28 cellular contexts compared by ENCODE assay signal in genomic region chr15:45759910-45760309, GRCh38.
"Had no signal": no experiment of that assay in that cellular context is flagged by ENCODE, and none has a peak within 500 bp of the region (broad histone marks: within the 10 kb centered on the region; RNA-seq: fewer than 3 reads in every experiment).

No MANE protein-coding gene starts in this region.

- ATAC-seq: activated naive CD4-positive, alpha-beta T cell treated with anti-CD3 and anti-CD28 coated beads, Interleukin-2, amount 50 U/mL, for 72 hours; activated naive CD8-positive, alpha-beta T cell treated with anti-CD3 and anti-CD28 coated beads, Interleukin-2, amount 50 U/mL, for 24 hours; activated T-cell treated with anti-CD3 and anti-CD28 coated beads, Interleukin-2, amount 50 U/mL, for 4 hours; body of pancreas; PC-3; WTC11 had no signal

- H3K4me3 ChIP-seq: ascending aorta, body of pancreas, MG63, SJSA1 had no signal

- H3K9me3 ChIP-seq: ascending aorta, body of pancreas, MG63, SJSA1 had no signal

- H3K4me1 Mint-ChIP-seq: activated CD4-positive, alpha-beta T cell treated with anti-CD3 and anti-CD28 coated beads, Interleukin-2, amount 10 ng/mL, durations not matched to agents 7 days and 5 days; activated naive CD8-positive, alpha-beta T cell treated with anti-CD3 and anti-CD28 coated beads, Interleukin-2, amount 50 U/mL, for 24 hours had no signal

- H3K4me1 ChIP-seq: ascending aorta, body of pancreas, SJSA1 had no signal

- H3K4me3 Mint-ChIP-seq: activated CD4-positive, alpha-beta memory T cell treated with anti-CD3 and anti-CD28 coated beads for 36 hours; activated CD4-positive, alpha-beta T cell treated with anti-CD3 and anti-CD28 coated beads, Interleukin-2, amount 10 ng/mL, durations not matched to agents 7 days and 5 days; activated naive CD8-positive, alpha-beta T cell treated with anti-CD3 and anti-CD28 coated beads, Interleukin-2, amount 50 U/mL, for 24 hours; activated T-cell treated with anti-CD3 and anti-CD28 coated beads, Interleukin-2, amount 50 U/mL, for 4 hours; T-helper 1 cell treated with Interleukin-12 subunit alpha and Interleukin-12 subunit beta and Interleukin-4 antibody, amounts not matched to agents 30 μg/mL and 1 μg/mL, for 36 hours; WTC11 had no signal

- H3K27ac Mint-ChIP-seq: activated CD4-positive, alpha-beta memory T cell treated with anti-CD3 and anti-CD28 coated beads for 36 hours; activated CD4-positive, alpha-beta T cell treated with anti-CD3 and anti-CD28 coated beads, Interleukin-2, amount 10 ng/mL, durations not matched to agents 7 days and 5 days; activated naive CD4-positive, alpha-beta T cell treated with anti-CD3 and anti-CD28 coated beads, Interleukin-2, amount 50 U/mL, for 72 hours; activated naive CD8-positive, alpha-beta T cell treated with anti-CD3 and anti-CD28 coated beads, Interleukin-2, amount 50 U/mL, for 24 hours; T-helper 1 cell treated with Interleukin-12 subunit alpha and Interleukin-12 subunit beta and Interleukin-4 antibody, amounts not matched to agents 30 μg/mL and 1 μg/mL, for 36 hours; WTC11 had no signal

- FAIRE-seq: bronchial epithelial cell, RCC 7860 had no signal

- H3K27ac ChIP-seq: ascending aorta, body of pancreas, SJSA1 had no signal

- H3K9me3 Mint-ChIP-seq: activated CD4-positive, alpha-beta memory T cell treated with anti-CD3 and anti-CD28 coated beads for 36 hours; activated CD4-positive, alpha-beta T cell treated with anti-CD3 and anti-CD28 coated beads, Interleukin-2, amount 10 ng/mL, durations not matched to agents 7 days and 5 days; activated naive CD4-positive, alpha-beta T cell treated with anti-CD3 and anti-CD28 coated beads, Interleukin-2, amount 50 U/mL, for 72 hours; activated naive CD8-positive, alpha-beta T cell treated with anti-CD3 and anti-CD28 coated beads, Interleukin-2, amount 50 U/mL, for 24 hours; activated T-cell treated with anti-CD3 and anti-CD28 coated beads, Interleukin-2, amount 50 U/mL, for 4 hours; T-helper 1 cell treated with Interleukin-12 subunit alpha and Interleukin-12 subunit beta and Interleukin-4 antibody, amounts not matched to agents 30 μg/mL and 1 μg/mL, for 36 hours had no signal

- DNase-seq: activated CD4-positive, alpha-beta memory T cell treated with anti-CD3 and anti-CD28 coated beads for 36 hours; activated CD4-positive, alpha-beta T cell treated with anti-CD3 and anti-CD28 coated beads for 1 hour; activated CD4-positive, alpha-beta T cell treated with anti-CD3 and anti-CD28 coated beads, Interleukin-2, amount 10 ng/mL, durations not matched to agents 7 days and 5 days; activated CD8-positive, alpha-beta memory T cell treated with anti-CD3 and anti-CD28 coated beads for 24 hours; activated effector memory CD4-positive, alpha-beta T cell treated with anti-CD3 and anti-CD28 coated beads, Interleukin-2, amount 50 U/mL, for 16 hours; activated naive CD4-positive, alpha-beta T cell treated with Interleukin-2 at 50 U/mL for 16 hours; activated naive CD8-positive, alpha-beta T cell treated with anti-CD3 and anti-CD28 coated beads, Interleukin-2, amount 50 U/mL, for 24 hours; activated T-cell treated with anti-CD3 and anti-CD28 coated beads, Interleukin-2, amount 50 U/mL, for 4 hours; amniotic stem cell; body of pancreas; central memory CD4-positive, alpha-beta T cell; MG63; MV-4-11; NCI-H1092 treated with DMSO at 0.1 percent for 48 hours; NCI-H1436; NCI-H1694 treated with DMSO at 0.1 percent for 48 hours; NCI-H2029 treated with DMSO at 0.1 percent for 48 hours; NCI-H226; NCI-H526; PC-3; SHP77 had no signal

- H3K36me3 ChIP-seq: ascending aorta, MG63, SJSA1 had no signal

- H3K36me3 Mint-ChIP-seq: activated CD4-positive, alpha-beta memory T cell treated with anti-CD3 and anti-CD28 coated beads for 36 hours had no signal

- H3K27me3 ChIP-seq: ascending aorta, body of pancreas, SJSA1 had no signal
